ENCODE assay signal across 10 cellular contexts in genomic region chr19:58218899-58219298, GRCh38. TPM values are rescaled to one million over a fixed set of nuclear protein-coding genes. Genes with fewer than 3 reads are reported as not detected.
DNase-seq lines count a peak whose midpoint lies in the region; FAIRE-seq and TF ChIP-seq lines count a peak whose summit lies in the region.
"Had no signal": no experiment of that assay in that cellular context is flagged by ENCODE, and none has a peak within 500 bp of the region (broad histone marks: within the 10 kb centered on the region; RNA-seq: fewer than 3 reads in every experiment).

No MANE protein-coding gene starts in this region.

- no peak overlapping the region for H3K4me3 ChIP-seq in DOHH2 (ENCODE audit: low read length)
- peak overlapping the region in 2 of 3 donors; percentile 32 to 63 for H3K4me3 ChIP-seq in liver (ENCODE audit: low read depth in 1 of 3, low read length in 3 of 3)
- H3K4me3 ChIP-seq: body of pancreas, thoracic aorta had no signal

- H3K79me2 ChIP-seq in DOHH2 (ENCODE audit: control insufficient read depth, low read length), result no peaks in the 10 kb centered on the region

- H3K27ac ChIP-seq in DOHH2 (ENCODE audit: low read depth, low read length) (no peak overlapping the region), liver (ENCODE audit: low read depth in 1 of 2, low read length in 2 of 2) (no peak overlapping the region)
- H3K27ac ChIP-seq: body of pancreas, thoracic aorta had no signal

- H4K20me1 ChIP-seq in DOHH2 (ENCODE audit: control insufficient read depth, insufficient read depth, low read depth, low read length), result no peaks in the 10 kb centered on the region

- H3K9me3 ChIP-seq in DOHH2 (ENCODE audit: control insufficient read depth, insufficient read depth, low read length) (no peaks in the 10 kb centered on the region; the same call in 1 of the 2 replicates), liver (ENCODE audit: control insufficient read depth in 4 of 4, low read length in 3 of 4) (peaks cover 49 to 71% (median 54%) of the 10 kb centered on the region in 4 donors)

- H3K4me1 ChIP-seq in DOHH2 (ENCODE audit: control insufficient read depth, low read length) (no peaks in the 10 kb centered on the region), liver (ENCODE audit: control insufficient read depth in 4 of 4, insufficient read depth in 4 of 4, low read length in 3 of 4) (no peaks in the 10 kb centered on the region)
- H3K4me1 ChIP-seq: body of pancreas had no signal

- H3F3A ChIP-seq in DOHH2 (ENCODE audit: control insufficient read depth, insufficient read depth), result no peaks in the 10 kb centered on the region

- TF ChIP-seq CTCF in DOHH2 (IDR thresholded peaks at IDR 0.05; ENCODE audit: low read depth, low read length, poor library complexity, severe bottlenecking), result peak; percentile 18
- TF ChIP-seq CTCF in liver (IDR thresholded peaks at IDR 0.05; ENCODE audit: low read depth, low read length, missing input control), result no peak

- H3K27me3 ChIP-seq in DOHH2 (ENCODE audit: control insufficient read depth, low read length) (no peaks in the 10 kb centered on the region), liver (ENCODE audit: control insufficient read depth in 4 of 4, insufficient read depth in 4 of 4, low read length in 3 of 4) (no peaks in the 10 kb centered on the region)
- H3K27me3 ChIP-seq: body of pancreas had no signal

- FAIRE-seq in RCC 7860 (lab: Jason Lieb, UNC), result no peak

- H3K36me3 ChIP-seq in DOHH2 (ENCODE audit: control insufficient read depth, low read length) (peaks cover 2% of the 10 kb centered on the region; the same call in 1 of the 2 replicates), liver (ENCODE audit: control insufficient read depth in 4 of 4, insufficient read depth in 3 of 4, low read depth in 1 of 4, low read length in 3 of 4) (peaks cover 0 to 2% (median under 1%) of the 10 kb centered on the region in 4 donors)
- H3K36me3 ChIP-seq: thoracic aorta had no signal

- no peaks in the 10 kb centered on the region for H3K9me2 ChIP-seq in DOHH2 (replicated peaks; ENCODE audit: control insufficient read depth, low read length)

- H3K9ac ChIP-seq in liver (ENCODE audit: low read depth in 1 of 2, low read length in 2 of 2), result no peak overlapping the region

- WGBS in liver, result 44% methylated on average over 9 of the region's 9 CpGs

- peak in 1 of 2 donors; percentile 30 for TF ChIP-seq RAD21 in liver (IDR thresholded peaks at IDR 0.05)

- H3K4me2 ChIP-seq in DOHH2 (ENCODE audit: low read length), result no peak overlapping the region

- peak; percentile 20 for DNase-seq in LHCN-M2 (ENCODE audit: low read depth)
- peak; percentile 28 for DNase-seq in activated T-cell treated with anti-CD3 and anti-CD28 coated beads, Interleukin-2, amount 50 U/mL, for 1 hour
- no peak for DNase-seq in superior temporal gyrus (ENCODE audit: extremely low spot score)
- DNase-seq in HuH-7 (ENCODE audit: low spot score), result no peak
- DNase-seq in RCC 7860 (ENCODE audit: low spot score), result no peak
- DNase-seq in SK-N-DZ (ENCODE audit: low spot score), result no peak
- DNase-seq: body of pancreas had no signal

TF ChIP-seq in liver, 16 proteins besides CTCF, POLR2A, EP300 and RAD21:
- TF ChIP-seq EGR1 (IDR thresholded peaks at IDR 0.05; ENCODE audit: low read depth in 2 of 2), result no peak
- TF ChIP-seq REST (IDR thresholded peaks at IDR 0.05), result no peak
- TF ChIP-seq NR2F2 (IDR thresholded peaks at IDR 0.05), result no peak
- no peak for TF ChIP-seq RXRA (IDR thresholded peaks at IDR 0.05)
- TF ChIP-seq FOXA2 (IDR thresholded peaks at IDR 0.05), result no peak
- no peak for TF ChIP-seq SP1 (IDR thresholded peaks at IDR 0.05)

RNA-seq across cellular contexts. Expression of gene ZNF544, which starts 9.8 kb away (rescaled TPM):
- total RNA-seq in LHCN-M2 (2014; rRNA removed) (43.8 and 49.2 TPM in 2 replicates), liver (10 to 100 TPM; 14.9 to 25.2 TPM)
- polyA plus RNA-seq in LHCN-M2 (2012), result 24.1 TPM
- polyA plus RNA-seq in liver, result 1 to 10 TPM; 2.5 to 7.7 TPM
- polyA plus RNA-seq in SK-N-DZ (2014; cell fraction: cytosol; rRNA removed), result 34.2 and 35.6 TPM in 2 replicates
- polyA plus RNA-seq in SK-N-DZ (2014; cell fraction: nucleus; rRNA removed), result 45.4 and 53.2 TPM in 2 replicates

RNA-seq across cellular contexts. Expression of gene ZNF274, which starts 36.0 kb away (rescaled TPM):
- total RNA-seq in LHCN-M2 (2014; rRNA removed) (12.2 and 12.7 TPM in 2 replicates), liver (10 to 100 TPM; 12.8 to 18.2 TPM)
- polyA plus RNA-seq in LHCN-M2 (2012), result 7.6 TPM
- polyA plus RNA-seq in liver, result 10 to 100 TPM in 1 of 2 donors, 1 to 10 TPM in 1; 5.7 to 10.9 TPM
- polyA plus RNA-seq in SK-N-DZ (2014; cell fraction: cytosol; rRNA removed), result 17.6 and 20.7 TPM in 2 replicates
- polyA plus RNA-seq in SK-N-DZ (2014; cell fraction: nucleus; rRNA removed), result 24.4 and 53.5 TPM in 2 replicates

RNA-seq across cellular contexts. Expression of gene ZNF8, which starts 59.9 kb away (rescaled TPM):
- total RNA-seq in LHCN-M2 (2014; rRNA removed), result 4.5 and 6.2 TPM in 2 replicates
- 1.7 TPM for polyA plus RNA-seq in LHCN-M2 (2012)
- 1 to 10 TPM; 2.7 to 4.6 TPM for total RNA-seq in liver
- polyA plus RNA-seq in liver, result under 1 TPM; 0.37 to 0.50 TPM
- 7.4 and 7.8 TPM in 2 replicates for polyA plus RNA-seq in SK-N-DZ (2014; cell fraction: cytosol; rRNA removed)
- 10.1 and 16.7 TPM in 2 replicates for polyA plus RNA-seq in SK-N-DZ (2014; cell fraction: nucleus; rRNA removed)

Comparison
In these comparisons a context has a peak if more than half of its experiments do, and no peak if none do; other contexts are left out.
1. DNase-seq: peak in LHCN-M2 (single experiment) and activated T-cell treated with anti-CD3 and anti-CD28 coated beads, Interleukin-2, amount 50 U/mL, for 1 hour (single experiment); none in superior temporal gyrus (single experiment), HuH-7 (single experiment), RCC 7860 (single experiment) and SK-N-DZ (single experiment).